1 cellular context compared by ENCODE assay signal in the genomic region with DNA sequence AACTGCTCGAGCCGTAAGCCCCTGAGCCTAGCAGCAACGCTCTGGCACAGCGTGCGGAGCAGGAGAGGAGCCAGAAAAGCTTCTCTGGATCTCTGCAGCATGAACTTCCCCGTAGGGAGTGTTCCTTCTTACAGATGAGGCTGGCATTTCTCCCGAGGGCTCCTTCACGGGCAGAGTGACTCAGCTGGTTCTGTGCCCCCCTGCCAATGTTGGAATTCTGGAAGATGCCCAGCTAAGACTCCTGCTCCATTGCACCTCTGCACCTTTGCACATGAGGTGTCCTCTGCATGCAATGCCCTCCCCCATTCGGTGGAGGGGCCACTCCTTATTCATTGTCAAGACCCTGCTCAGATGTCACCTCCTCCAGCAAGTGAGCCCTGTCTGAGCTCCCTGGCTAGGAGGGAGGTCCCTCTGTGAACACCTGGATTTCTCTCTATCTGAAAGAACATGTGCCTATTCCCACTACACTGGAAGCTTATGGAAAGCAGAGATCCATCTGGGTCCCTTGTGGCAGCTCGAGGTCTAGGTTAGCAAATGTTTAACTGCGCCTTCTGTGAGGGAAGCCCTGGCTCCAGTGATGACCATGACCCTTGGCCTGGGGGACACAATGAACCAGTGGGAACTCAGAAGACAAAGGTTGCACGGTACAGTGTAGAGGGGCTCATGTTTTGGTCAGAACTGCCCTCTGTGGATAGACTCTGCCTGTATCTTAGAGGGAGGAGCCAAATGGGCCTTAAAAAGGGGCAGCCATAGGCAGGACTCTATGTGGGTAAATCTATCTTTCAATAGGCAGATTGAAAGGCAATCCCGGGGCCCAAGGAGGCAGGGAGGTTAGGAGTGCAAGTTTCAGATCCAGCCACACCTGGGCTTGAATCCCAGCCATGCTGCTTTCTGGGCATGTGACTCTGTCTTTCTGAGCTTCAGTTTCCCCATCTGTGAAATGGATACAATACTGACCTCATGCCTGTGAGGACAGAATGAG.
TF ChIP-seq lines count a peak whose summit lies in the region.

No MANE protein-coding gene starts in this region.

TF ChIP-seq in HepG2, 621 proteins besides CTCF, POLR2A, EP300 and RAD21 (continued from another document):
- peak; percentile 68; the same call in 1 of the 2 replicates for TF ChIP-seq SNAPC2 (CRISPR knock-in tag; IDR thresholded peaks at IDR 0.05)
- TF ChIP-seq HDAC1 (CRISPR knock-in tag; IDR thresholded peaks at IDR 0.05), result peak; percentile 71
- no peak for TF ChIP-seq ZBTB8A (CRISPR knock-in tag; IDR thresholded peaks at IDR 0.05; ENCODE audit: borderline replicate concordance, low read depth)
- TF ChIP-seq KLF16 (CRISPR knock-in tag; IDR thresholded peaks at IDR 0.05), result peak in 1 of 2 experiments; percentile 83; a peak in 2 of 4 replicates
- TF ChIP-seq, protein P1, sequence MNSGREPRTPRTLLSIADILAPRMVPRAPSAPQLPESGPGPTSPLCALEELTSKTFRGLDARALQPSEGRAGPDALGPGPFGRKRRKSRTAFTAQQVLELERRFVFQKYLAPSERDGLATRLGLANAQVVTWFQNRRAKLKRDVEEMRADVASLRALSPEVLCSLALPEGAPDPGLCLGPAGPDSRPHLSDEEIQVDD (CRISPR knock-in tag; IDR thresholded peaks at IDR 0.05; ENCODE audit: borderline replicate concordance), result no peak
- no peak for TF ChIP-seq ZNF441 (CRISPR knock-in tag; IDR thresholded peaks at IDR 0.05; ENCODE audit: borderline replicate concordance)
- TF ChIP-seq, protein P2, sequence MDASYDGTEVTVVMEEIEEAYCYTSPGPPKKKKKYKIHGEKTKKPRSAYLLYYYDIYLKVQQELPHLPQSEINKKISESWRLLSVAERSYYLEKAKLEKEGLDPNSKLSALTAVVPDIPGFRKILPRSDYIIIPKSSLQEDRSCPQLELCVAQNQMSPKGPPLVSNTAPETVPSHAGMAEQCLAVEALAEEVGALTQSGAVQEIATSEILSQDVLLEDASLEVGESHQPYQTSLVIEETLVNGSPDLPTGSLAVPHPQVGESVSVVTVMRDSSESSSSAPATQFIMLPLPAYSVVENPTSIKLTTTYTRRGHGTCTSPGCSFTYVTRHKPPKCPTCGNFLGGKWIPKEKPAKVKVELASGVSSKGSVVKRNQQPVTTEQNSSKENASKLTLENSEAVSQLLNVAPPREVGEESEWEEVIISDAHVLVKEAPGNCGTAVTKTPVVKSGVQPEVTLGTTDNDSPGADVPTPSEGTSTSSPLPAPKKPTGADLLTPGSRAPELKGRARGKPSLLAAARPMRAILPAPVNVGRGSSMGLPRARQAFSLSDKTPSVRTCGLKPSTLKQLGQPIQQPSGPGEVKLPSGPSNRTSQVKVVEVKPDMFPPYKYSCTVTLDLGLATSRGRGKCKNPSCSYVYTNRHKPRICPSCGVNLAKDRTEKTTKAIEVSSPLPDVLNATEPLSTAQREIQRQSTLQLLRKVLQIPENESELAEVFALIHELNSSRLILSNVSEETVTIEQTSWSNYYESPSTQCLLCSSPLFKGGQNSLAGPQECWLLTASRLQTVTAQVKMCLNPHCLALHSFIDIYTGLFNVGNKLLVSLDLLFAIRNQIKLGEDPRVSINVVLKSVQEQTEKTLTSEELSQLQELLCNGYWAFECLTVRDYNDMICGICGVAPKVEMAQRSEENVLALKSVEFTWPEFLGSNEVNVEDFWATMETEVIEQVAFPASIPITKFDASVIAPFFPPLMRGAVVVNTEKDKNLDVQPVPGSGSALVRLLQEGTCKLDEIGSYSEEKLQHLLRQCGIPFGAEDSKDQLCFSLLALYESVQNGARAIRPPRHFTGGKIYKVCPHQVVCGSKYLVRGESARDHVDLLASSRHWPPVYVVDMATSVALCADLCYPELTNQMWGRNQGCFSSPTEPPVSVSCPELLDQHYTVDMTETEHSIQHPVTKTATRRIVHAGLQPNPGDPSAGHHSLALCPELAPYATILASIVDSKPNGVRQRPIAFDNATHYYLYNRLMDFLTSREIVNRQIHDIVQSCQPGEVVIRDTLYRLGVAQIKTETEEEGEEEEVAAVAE (CRISPR knock-in tag; IDR thresholded peaks at IDR 0.05; ENCODE audit: borderline replicate concordance), result peak; percentile 29; the same call in 1 of the 2 replicates
- no peak for TF ChIP-seq KLF15 (CRISPR knock-in tag; IDR thresholded peaks at IDR 0.05; ENCODE audit: borderline replicate concordance)
- TF ChIP-seq, protein P3, sequence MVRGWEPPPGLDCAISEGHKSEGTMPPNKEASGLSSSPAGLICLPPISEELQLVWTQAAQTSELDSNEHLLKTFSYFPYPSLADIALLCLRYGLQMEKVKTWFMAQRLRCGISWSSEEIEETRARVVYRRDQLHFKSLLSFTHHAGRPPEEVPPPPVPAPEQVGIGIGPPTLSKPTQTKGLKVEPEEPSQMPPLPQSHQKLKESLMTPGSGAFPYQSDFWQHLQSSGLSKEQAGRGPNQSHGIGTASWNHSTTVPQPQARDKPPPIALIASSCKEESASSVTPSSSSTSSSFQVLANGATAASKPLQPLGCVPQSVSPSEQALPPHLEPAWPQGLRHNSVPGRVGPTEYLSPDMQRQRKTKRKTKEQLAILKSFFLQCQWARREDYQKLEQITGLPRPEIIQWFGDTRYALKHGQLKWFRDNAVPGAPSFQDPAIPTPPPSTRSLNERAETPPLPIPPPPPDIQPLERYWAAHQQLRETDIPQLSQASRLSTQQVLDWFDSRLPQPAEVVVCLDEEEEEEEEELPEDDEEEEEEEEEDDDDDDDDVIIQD (CRISPR knock-in tag; IDR thresholded peaks at IDR 0.05; ENCODE audit: low read depth), result peak; percentile 77
- TF ChIP-seq, protein P4, sequence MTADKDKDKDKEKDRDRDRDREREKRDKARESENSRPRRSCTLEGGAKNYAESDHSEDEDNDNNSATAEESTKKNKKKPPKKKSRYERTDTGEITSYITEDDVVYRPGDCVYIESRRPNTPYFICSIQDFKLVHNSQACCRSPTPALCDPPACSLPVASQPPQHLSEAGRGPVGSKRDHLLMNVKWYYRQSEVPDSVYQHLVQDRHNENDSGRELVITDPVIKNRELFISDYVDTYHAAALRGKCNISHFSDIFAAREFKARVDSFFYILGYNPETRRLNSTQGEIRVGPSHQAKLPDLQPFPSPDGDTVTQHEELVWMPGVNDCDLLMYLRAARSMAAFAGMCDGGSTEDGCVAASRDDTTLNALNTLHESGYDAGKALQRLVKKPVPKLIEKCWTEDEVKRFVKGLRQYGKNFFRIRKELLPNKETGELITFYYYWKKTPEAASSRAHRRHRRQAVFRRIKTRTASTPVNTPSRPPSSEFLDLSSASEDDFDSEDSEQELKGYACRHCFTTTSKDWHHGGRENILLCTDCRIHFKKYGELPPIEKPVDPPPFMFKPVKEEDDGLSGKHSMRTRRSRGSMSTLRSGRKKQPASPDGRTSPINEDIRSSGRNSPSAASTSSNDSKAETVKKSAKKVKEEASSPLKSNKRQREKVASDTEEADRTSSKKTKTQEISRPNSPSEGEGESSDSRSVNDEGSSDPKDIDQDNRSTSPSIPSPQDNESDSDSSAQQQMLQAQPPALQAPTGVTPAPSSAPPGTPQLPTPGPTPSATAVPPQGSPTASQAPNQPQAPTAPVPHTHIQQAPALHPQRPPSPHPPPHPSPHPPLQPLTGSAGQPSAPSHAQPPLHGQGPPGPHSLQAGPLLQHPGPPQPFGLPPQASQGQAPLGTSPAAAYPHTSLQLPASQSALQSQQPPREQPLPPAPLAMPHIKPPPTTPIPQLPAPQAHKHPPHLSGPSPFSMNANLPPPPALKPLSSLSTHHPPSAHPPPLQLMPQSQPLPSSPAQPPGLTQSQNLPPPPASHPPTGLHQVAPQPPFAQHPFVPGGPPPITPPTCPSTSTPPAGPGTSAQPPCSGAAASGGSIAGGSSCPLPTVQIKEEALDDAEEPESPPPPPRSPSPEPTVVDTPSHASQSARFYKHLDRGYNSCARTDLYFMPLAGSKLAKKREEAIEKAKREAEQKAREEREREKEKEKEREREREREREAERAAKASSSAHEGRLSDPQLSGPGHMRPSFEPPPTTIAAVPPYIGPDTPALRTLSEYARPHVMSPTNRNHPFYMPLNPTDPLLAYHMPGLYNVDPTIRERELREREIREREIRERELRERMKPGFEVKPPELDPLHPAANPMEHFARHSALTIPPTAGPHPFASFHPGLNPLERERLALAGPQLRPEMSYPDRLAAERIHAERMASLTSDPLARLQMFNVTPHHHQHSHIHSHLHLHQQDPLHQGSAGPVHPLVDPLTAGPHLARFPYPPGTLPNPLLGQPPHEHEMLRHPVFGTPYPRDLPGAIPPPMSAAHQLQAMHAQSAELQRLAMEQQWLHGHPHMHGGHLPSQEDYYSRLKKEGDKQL (CRISPR knock-in tag; IDR thresholded peaks at IDR 0.05; ENCODE audit: low read depth), result peak; percentile 57; the same call in 1 of the 2 replicates
- TF ChIP-seq ZNF570 (CRISPR knock-in tag; IDR thresholded peaks at IDR 0.05; ENCODE audit: borderline replicate concordance), result no peak
- TF ChIP-seq, protein P5, sequence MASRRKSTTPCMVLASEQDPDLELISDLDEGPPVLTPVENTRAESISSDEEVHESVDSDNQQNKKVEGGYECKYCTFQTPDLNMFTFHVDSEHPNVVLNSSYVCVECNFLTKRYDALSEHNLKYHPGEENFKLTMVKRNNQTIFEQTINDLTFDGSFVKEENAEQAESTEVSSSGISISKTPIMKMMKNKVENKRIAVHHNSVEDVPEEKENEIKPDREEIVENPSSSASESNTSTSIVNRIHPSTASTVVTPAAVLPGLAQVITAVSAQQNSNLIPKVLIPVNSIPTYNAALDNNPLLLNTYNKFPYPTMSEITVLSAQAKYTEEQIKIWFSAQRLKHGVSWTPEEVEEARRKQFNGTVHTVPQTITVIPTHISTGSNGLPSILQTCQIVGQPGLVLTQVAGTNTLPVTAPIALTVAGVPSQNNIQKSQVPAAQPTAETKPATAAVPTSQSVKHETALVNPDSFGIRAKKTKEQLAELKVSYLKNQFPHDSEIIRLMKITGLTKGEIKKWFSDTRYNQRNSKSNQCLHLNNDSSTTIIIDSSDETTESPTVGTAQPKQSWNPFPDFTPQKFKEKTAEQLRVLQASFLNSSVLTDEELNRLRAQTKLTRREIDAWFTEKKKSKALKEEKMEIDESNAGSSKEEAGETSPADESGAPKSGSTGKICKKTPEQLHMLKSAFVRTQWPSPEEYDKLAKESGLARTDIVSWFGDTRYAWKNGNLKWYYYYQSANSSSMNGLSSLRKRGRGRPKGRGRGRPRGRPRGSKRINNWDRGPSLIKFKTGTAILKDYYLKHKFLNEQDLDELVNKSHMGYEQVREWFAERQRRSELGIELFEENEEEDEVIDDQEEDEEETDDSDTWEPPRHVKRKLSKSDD (CRISPR knock-in tag; IDR thresholded peaks at IDR 0.05; ENCODE audit: low read depth), result 0 out of 2 replicates have a peak, but pooled peaks have one; percentile 40
- TF ChIP-seq TSC22D2 (CRISPR knock-in tag; IDR thresholded peaks at IDR 0.05; ENCODE audit: borderline replicate concordance), result 0 out of 2 replicates have a peak, but pooled peaks have one; percentile 27
- TF ChIP-seq ZNF549 (CRISPR knock-in tag; IDR thresholded peaks at IDR 0.05), result no peak
- TF ChIP-seq ZNF230 (CRISPR knock-in tag; IDR thresholded peaks at IDR 0.05), result no peak
- no peak for TF ChIP-seq ZNF232 (CRISPR knock-in tag; IDR thresholded peaks at IDR 0.05; ENCODE audit: borderline replicate concordance)
- TF ChIP-seq AGO1 (IDR thresholded peaks at IDR 0.05; ENCODE audit: low read depth, low read length, poor library complexity, severe bottlenecking), result no peak
- TF ChIP-seq ZNF382 (CRISPR knock-in tag; IDR thresholded peaks at IDR 0.05; ENCODE audit: borderline replicate concordance), result no peak
- no peak for TF ChIP-seq REXO4 (CRISPR knock-in tag; IDR thresholded peaks at IDR 0.05; ENCODE audit: borderline replicate concordance)
- TF ChIP-seq, protein P6, sequence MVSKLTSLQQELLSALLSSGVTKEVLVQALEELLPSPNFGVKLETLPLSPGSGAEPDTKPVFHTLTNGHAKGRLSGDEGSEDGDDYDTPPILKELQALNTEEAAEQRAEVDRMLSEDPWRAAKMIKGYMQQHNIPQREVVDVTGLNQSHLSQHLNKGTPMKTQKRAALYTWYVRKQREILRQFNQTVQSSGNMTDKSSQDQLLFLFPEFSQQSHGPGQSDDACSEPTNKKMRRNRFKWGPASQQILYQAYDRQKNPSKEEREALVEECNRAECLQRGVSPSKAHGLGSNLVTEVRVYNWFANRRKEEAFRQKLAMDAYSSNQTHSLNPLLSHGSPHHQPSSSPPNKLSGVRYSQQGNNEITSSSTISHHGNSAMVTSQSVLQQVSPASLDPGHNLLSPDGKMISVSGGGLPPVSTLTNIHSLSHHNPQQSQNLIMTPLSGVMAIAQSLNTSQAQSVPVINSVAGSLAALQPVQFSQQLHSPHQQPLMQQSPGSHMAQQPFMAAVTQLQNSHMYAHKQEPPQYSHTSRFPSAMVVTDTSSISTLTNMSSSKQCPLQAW (CRISPR knock-in tag; IDR thresholded peaks at IDR 0.05), result peak; percentile 100
- no peak for TF ChIP-seq CREB1 (IDR thresholded peaks at IDR 0.05)
- TF ChIP-seq CREB1 (CRISPR knock-in tag; IDR thresholded peaks at IDR 0.05), result peak; percentile 66; the same call in 1 of the 2 replicates
- no peak for TF ChIP-seq HMGA1 (CRISPR knock-in tag; conservative IDR thresholded peaks at IDR 0.05)
- TF ChIP-seq, protein P7, sequence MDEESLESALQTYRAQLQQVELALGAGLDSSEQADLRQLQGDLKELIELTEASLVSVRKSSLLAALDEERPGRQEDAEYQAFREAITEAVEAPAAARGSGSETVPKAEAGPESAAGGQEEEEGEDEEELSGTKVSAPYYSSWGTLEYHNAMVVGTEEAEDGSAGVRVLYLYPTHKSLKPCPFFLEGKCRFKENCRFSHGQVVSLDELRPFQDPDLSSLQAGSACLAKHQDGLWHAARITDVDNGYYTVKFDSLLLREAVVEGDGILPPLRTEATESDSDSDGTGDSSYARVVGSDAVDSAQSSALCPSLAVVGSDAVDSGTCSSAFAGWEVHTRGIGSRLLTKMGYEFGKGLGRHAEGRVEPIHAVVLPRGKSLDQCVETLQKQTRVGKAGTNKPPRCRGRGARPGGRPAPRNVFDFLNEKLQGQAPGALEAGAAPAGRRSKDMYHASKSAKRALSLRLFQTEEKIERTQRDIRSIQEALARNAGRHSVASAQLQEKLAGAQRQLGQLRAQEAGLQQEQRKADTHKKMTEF (CRISPR knock-in tag; IDR thresholded peaks at IDR 0.05), result peak; percentile 65
- no peak for TF ChIP-seq XBP1 (CRISPR knock-in tag; IDR thresholded peaks at IDR 0.05)
- TF ChIP-seq STAT5B (CRISPR knock-in tag; IDR thresholded peaks at IDR 0.05), result no peak
- TF ChIP-seq, protein P8, sequence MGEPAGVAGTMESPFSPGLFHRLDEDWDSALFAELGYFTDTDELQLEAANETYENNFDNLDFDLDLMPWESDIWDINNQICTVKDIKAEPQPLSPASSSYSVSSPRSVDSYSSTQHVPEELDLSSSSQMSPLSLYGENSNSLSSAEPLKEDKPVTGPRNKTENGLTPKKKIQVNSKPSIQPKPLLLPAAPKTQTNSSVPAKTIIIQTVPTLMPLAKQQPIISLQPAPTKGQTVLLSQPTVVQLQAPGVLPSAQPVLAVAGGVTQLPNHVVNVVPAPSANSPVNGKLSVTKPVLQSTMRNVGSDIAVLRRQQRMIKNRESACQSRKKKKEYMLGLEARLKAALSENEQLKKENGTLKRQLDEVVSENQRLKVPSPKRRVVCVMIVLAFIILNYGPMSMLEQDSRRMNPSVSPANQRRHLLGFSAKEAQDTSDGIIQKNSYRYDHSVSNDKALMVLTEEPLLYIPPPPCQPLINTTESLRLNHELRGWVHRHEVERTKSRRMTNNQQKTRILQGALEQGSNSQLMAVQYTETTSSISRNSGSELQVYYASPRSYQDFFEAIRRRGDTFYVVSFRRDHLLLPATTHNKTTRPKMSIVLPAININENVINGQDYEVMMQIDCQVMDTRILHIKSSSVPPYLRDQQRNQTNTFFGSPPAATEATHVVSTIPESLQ (CRISPR knock-in tag; conservative IDR thresholded peaks at IDR 0.05), result no peak
TF ChIP-seq in HepG2: peak in this region for 211.
